In the genomic region with DNA sequence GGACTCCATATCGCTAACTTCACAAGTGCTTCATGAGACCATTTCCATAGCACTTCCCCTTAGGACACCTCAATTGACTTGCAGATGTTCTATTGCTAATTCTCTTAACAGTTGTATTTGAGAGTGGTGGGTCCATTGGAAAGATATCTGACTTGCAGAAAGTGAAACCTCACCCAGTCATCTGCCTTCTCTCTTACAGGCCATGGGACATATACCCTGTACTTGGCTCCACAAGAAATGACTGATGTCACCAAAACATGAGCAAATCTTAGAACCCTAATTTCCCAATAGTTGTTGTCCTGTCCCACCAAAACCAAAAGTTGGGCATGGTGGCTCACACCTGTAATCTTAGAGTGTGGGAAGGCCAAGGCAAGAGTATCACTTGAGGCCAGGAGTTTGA, we compare ENCODE assay signal across 12 cellular contexts.
"Had no signal": no experiment of that assay in that cellular context is flagged by ENCODE, and none has a peak within 500 bp of the region (broad histone marks: within the 10 kb centered on the region; RNA-seq: fewer than 3 reads in every experiment).

No MANE protein-coding gene starts in this region.

- H3K4me3 Mint-ChIP-seq: activated CD8-positive, alpha-beta T cell treated with anti-CD3 and anti-CD28 coated beads for 36 hours; activated T-helper 1 cell treated with anti-CD3 and anti-CD28 coated beads, Interleukin-12 subunit alpha, Interleukin-12 subunit beta, Interleukin-2, Interleukin-4 antibody, amounts not matched to agents 30 ng/mL and 10 ng/mL and 1 ng/mL, durations not matched to agents 14 hours and 24 hours and 36 hours; brain; stimulated activated memory B cell treated with anti-CD40 and anti-IgM and Interleukin-4, amounts not matched to agents 10 μg/mL and 1 μg/mL and 100 μg/mL, for 72 hours; T-cell; type B pancreatic cell had no signal

- DNase-seq: activated CD8-positive, alpha-beta memory T cell treated with anti-CD3 and anti-CD28 coated beads, Interleukin-2, amount 50 U/mL, for 4 hours; activated naive CD4-positive, alpha-beta T cell treated with Interleukin-2 at 50 U/mL for 16 hours; effector memory CD4-positive, alpha-beta T cell; naive B cell; substantia nigra; T-cell; T1000 had no signal

- H3K9me3 Mint-ChIP-seq: activated CD8-positive, alpha-beta T cell treated with anti-CD3 and anti-CD28 coated beads for 36 hours; activated T-helper 1 cell treated with anti-CD3 and anti-CD28 coated beads, Interleukin-12 subunit alpha, Interleukin-12 subunit beta, Interleukin-2, Interleukin-4 antibody, amounts not matched to agents 30 ng/mL and 10 ng/mL and 1 ng/mL, durations not matched to agents 14 hours and 24 hours and 36 hours; brain; naive B cell; stimulated activated memory B cell treated with anti-CD40 and anti-IgM and Interleukin-4, amounts not matched to agents 10 μg/mL and 1 μg/mL and 100 μg/mL, for 72 hours; T-cell; type B pancreatic cell had no signal

- ATAC-seq: activated CD8-positive, alpha-beta T cell treated with anti-CD3 and anti-CD28 coated beads for 36 hours; stimulated activated memory B cell treated with anti-CD40 and anti-IgM and Interleukin-4, amounts not matched to agents 10 μg/mL and 1 μg/mL and 100 μg/mL, for 72 hours; T-cell had no signal

- H3K27ac Mint-ChIP-seq: activated CD8-positive, alpha-beta T cell treated with anti-CD3 and anti-CD28 coated beads for 36 hours; activated T-helper 1 cell treated with anti-CD3 and anti-CD28 coated beads, Interleukin-12 subunit alpha, Interleukin-12 subunit beta, Interleukin-2, Interleukin-4 antibody, amounts not matched to agents 30 ng/mL and 10 ng/mL and 1 ng/mL, durations not matched to agents 14 hours and 24 hours and 36 hours; naive B cell; stimulated activated memory B cell treated with anti-CD40 and anti-IgM and Interleukin-4, amounts not matched to agents 10 μg/mL and 1 μg/mL and 100 μg/mL, for 72 hours; T-cell; type B pancreatic cell had no signal

- H3K27me3 Mint-ChIP-seq: type B pancreatic cell had no signal

- H3K36me3 Mint-ChIP-seq: brain; naive B cell; stimulated activated memory B cell treated with anti-CD40 and anti-IgM and Interleukin-4, amounts not matched to agents 10 μg/mL and 1 μg/mL and 100 μg/mL, for 72 hours; T-cell; type B pancreatic cell had no signal
